Comparison of ENCODE assay signal across 1 cellular context in the genomic region with DNA sequence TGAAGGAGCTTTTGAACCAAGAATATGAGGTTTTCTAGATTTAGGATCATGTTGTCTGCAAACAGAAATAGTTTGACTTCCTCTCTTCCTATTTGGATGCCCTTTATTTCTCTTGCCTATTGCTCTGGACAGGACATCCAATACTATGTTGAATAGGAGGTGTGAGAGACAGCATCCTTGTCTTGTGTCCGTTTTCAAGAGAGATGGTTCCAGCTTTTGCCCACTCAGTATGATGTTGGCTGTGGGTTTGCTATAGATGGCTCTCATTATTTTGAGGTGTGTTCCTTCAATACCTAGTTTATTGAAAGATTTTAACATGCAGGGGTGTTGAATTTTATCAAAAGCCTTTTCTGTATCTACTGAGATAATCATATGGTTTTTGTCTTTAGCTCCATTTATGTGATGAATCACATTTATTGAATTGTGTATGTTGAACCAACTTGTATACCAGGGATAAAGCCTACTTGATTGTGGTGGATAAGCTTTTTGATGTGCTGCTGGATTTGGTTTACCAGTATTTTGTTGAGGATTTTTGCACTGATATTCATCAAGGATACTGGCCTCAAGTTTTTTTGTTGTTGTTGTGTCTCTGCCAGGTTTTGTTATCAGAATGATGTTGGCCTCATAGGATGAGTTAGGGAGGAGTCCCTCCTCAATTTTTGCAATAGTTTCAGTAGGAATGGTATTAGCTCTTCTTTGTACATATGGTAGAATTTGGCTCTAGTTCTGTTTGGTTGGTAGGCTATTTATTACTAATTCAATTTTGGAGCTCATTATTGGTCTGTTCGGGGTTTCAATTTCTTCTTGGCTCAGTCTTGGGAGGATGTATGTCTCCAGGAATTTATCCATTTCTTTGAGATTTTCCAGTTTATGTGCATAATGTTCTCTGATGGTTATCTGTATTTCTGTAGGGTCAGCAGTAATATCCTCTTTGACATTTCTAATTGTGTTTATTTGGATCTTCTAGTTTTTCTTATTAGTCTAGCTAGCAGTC.
TF ChIP-seq lines count a peak whose summit lies in the region.

No MANE protein-coding gene starts in this region.

TF ChIP-seq in HepG2, 621 proteins besides CTCF, POLR2A, EP300 and RAD21 (continued from another document):
- peak in 1 of 2 experiments; percentile 22; a peak in 1 of 4 replicates for TF ChIP-seq MAFK (conservative IDR thresholded peaks at IDR 0.05 in 1 of 2, IDR thresholded peaks at IDR 0.05 in 1 of 2; ENCODE audit: low read length in 2 of 2)
- 0 out of 2 replicates have a peak, but pooled peaks have one; percentile 17 for TF ChIP-seq MAFF (IDR thresholded peaks at IDR 0.05; ENCODE audit: low read depth, low read length)
